ENCODE assay signal across 3 cellular contexts in genomic region chr1:170665625-170666024, GRCh38.
TF ChIP-seq lines count a peak whose summit lies in the region.

No MANE protein-coding gene starts in this region.

TF ChIP-seq in SK-N-SH, 30 proteins besides CTCF, POLR2A, EP300 and RAD21:
- TF ChIP-seq CHD2 (IDR thresholded peaks at IDR 0.05; ENCODE audit: low read length, partially characterized antibody) (no peak), POLR2AphosphoS5 (IDR thresholded peaks at IDR 0.05; ENCODE audit: low read depth, low read length) (peak; percentile 21; the same call in 1 of the 2 replicates), TAF1 (IDR thresholded peaks at IDR 0.05; ENCODE audit: borderline replicate concordance, low read depth, low read length) (0 out of 2 replicates have a peak, but pooled peaks have one; percentile 9), GATA2 (CRISPR knock-in tag; IDR thresholded peaks at IDR 0.05) (no peak), MXI1 (IDR thresholded peaks at IDR 0.05; ENCODE audit: low read depth, low read length) (no peak), ELF1 (IDR thresholded peaks at IDR 0.05) (no peak)

TF ChIP-seq in SK-N-SH treated with all-trans-retinoic acid at 6 μM for 48 hours, 23 proteins besides CTCF, POLR2A, EP300 and RAD21:
- TF ChIP-seq OSR1 (CRISPR knock-in tag; IDR thresholded peaks at IDR 0.05), result no peak
- no peak for TF ChIP-seq ARNTL (CRISPR knock-in tag; IDR thresholded peaks at IDR 0.05; ENCODE audit: borderline replicate concordance, low read depth)
- TF ChIP-seq CSRNP3 (CRISPR knock-in tag; IDR thresholded peaks at IDR 0.05), result no peak
- no peak for TF ChIP-seq CREB5 (CRISPR knock-in tag; IDR thresholded peaks at IDR 0.05; ENCODE audit: low read depth)
- TF ChIP-seq TCF4 (CRISPR knock-in tag; IDR thresholded peaks at IDR 0.05; ENCODE audit: borderline replicate concordance), result no peak
- TF ChIP-seq ISL1 (CRISPR knock-in tag; IDR thresholded peaks at IDR 0.05), result no peak
- TF ChIP-seq SNAI2 (CRISPR knock-in tag; IDR thresholded peaks at IDR 0.05), result no peak
- no peak for TF ChIP-seq CSDC2 (CRISPR knock-in tag; IDR thresholded peaks at IDR 0.05)
TF ChIP-seq in SK-N-SH treated with all-trans-retinoic acid at 6 μM for 48 hours: peak in this region for 0.

TF ChIP-seq in K562, 482 proteins besides CTCF, POLR2A, EP300 and RAD21:
- peak; percentile 50; the same call in 1 of the 2 replicates for TF ChIP-seq SPI1 (IDR thresholded peaks at IDR 0.05; ENCODE audit: borderline replicate concordance, low read depth, low read length)
- TF ChIP-seq ZNF134 (CRISPR knock-in tag; conservative IDR thresholded peaks at IDR 0.05), result no peak
- no peak for TF ChIP-seq ZEB2 (IDR thresholded peaks at IDR 0.05)
